Comparison of ENCODE assay signal across 15 cellular contexts in the genomic region with DNA sequence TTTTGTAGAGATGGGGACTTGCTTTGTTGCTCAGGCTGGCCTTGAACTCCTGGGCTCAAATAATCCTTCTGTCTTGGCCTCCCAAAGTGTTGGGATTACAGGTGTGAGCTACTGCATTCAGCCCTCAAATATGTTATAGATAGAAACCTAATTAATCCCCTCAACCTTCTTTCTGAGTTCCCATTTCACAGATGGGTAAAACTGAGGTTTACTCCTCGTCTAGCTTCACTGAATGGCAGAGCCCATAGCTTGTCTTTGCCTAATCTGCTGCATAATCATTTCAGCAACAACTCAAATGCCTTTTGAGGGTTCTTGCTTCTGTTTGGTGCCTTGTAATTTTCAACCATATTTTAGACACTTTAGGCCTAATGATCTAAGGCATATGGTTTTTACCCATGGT. TPM values are rescaled to one million over a fixed set of nuclear protein-coding genes. Genes with fewer than 3 reads are reported as not detected.
DNase-seq lines count a peak whose midpoint lies in the region; ATAC-seq and TF ChIP-seq lines count a peak whose summit lies in the region.
"Had no signal": no experiment of that assay in that cellular context is flagged by ENCODE, and none has a peak within 500 bp of the region (broad histone marks: within the 10 kb centered on the region; RNA-seq: fewer than 3 reads in every experiment).

No MANE protein-coding gene starts in this region.

- POLR2A ChIA-PET in CD8-positive, alpha-beta T cell (lab: Charles Lee) = interaction anchor here (0.7 to 1.7 kb wide), 2 partner anchors 79 to 148 kb away, joined by 3 read pairs; a partner anchor contains a TSS
- POLR2A ChIA-PET in T-cell (lab: Charles Lee) = no interaction called here

- no peak overlapping the region for H3K27ac ChIP-seq in CD8-positive, alpha-beta T cell (ENCODE audit: low read depth, low read length)

- no peaks in the 10 kb centered on the region for H3K9me3 ChIP-seq in CD8-positive, alpha-beta T cell (ENCODE audit: low read length)
- H3K9me3 ChIP-seq: BLaER1 treated with 17β-estradiol and CSF1 and Interleukin-3, amounts not matched to agents 10 nM and 100 nM; Caco-2 had no signal

- no peak overlapping the region for H3K4me3 Mint-ChIP-seq in activated T-cell treated with anti-CD3 and anti-CD28 coated beads, Interleukin-2, amount 50 U/mL, for 24 hours
- H3K4me3 Mint-ChIP-seq in CD8-positive, alpha-beta T cell = no peak overlapping the region
- no peak overlapping the region for H3K4me3 Mint-ChIP-seq in T-cell
- H3K4me3 Mint-ChIP-seq: B cell, GM23338, HFFc6, IgD-negative memory B cell had no signal

- no peak overlapping the region for H3K4me3 ChIP-seq in CD8-positive, alpha-beta T cell (ENCODE audit: low read depth, low read length)
- H3K4me3 ChIP-seq: BLaER1 treated with 17β-estradiol and CSF1 and Interleukin-3, amounts not matched to agents 10 nM and 100 nM; GM23338 had no signal

- intact Hi-C loops in CD8-positive, alpha-beta T cell (cut with DNase I, micrococcal nuclease) = no loop called here

- in situ Hi-C loops in GM13977 (cut with MboI; ENCODE audit: low pct_unique_long_range_greater_than_20kb, low sequenced_read_pairs, unreplicated experiment) = loop anchor here (25.0 kb wide), 2 partner anchors 214 to 339 kb away; a partner anchor contains a TSS

- no peaks in the 10 kb centered on the region for H3K27me3 Mint-ChIP-seq in activated T-cell treated with anti-CD3 and anti-CD28 coated beads, Interleukin-2, amount 50 U/mL, for 24 hours
- no peaks in the 10 kb centered on the region for H3K27me3 Mint-ChIP-seq in CD8-positive, alpha-beta T cell (ENCODE audit: low read depth)
- no peaks in the 10 kb centered on the region for H3K27me3 Mint-ChIP-seq in T-cell
- H3K27me3 Mint-ChIP-seq: B cell, IgD-negative memory B cell had no signal

- no peaks in the 10 kb centered on the region for H3K9me3 Mint-ChIP-seq in activated T-cell treated with anti-CD3 and anti-CD28 coated beads, Interleukin-2, amount 50 U/mL, for 24 hours
- H3K9me3 Mint-ChIP-seq in CD8-positive, alpha-beta T cell = no peaks in the 10 kb centered on the region
- no peaks in the 10 kb centered on the region for H3K9me3 Mint-ChIP-seq in T-cell
- H3K9me3 Mint-ChIP-seq: HFFc6, IgD-negative memory B cell had no signal

- no peaks in the 10 kb centered on the region for H3K4me1 ChIP-seq in CD8-positive, alpha-beta T cell (ENCODE audit: insufficient read depth, low read length)
- H3K4me1 ChIP-seq: Caco-2 had no signal

- CTCF ChIA-PET in CD8-positive, alpha-beta T cell (lab: Charles Lee) = interaction anchor here (1.1 kb wide), 2 partner anchors 8 to 12 kb away, joined by 3 read pairs; no protein-coding TSS in a partner anchor
- CTCF ChIA-PET in T-cell (lab: Charles Lee) = interaction anchor here in 1 of 2 donors (1.0 kb wide), 1 partner anchor 12 kb away, joined by 4 read pairs; no protein-coding TSS in a partner anchor

- DNase-seq in activated T-cell treated with anti-CD3 and anti-CD28 coated beads, Interleukin-2, amount 50 U/mL, for 24 hours = no peak
- DNase-seq in activated T-cell treated with anti-CD3 and anti-CD28 coated beads for 4 hours = no peak
- DNase-seq in CD8-positive, alpha-beta T cell = no peak
- DNase-seq in T-cell = no peak
- DNase-seq in NCI-H146 (lab: John Stamatoyannopoulos, UW) = no peak
- DNase-seq in GM13977 (ENCODE audit: low spot score) = no peak
- DNase-seq: Caco-2, DMS79, GDM1, HCEC 1CT, HFFc6 had no signal

- H3K36me3 Mint-ChIP-seq in activated T-cell treated with anti-CD3 and anti-CD28 coated beads, Interleukin-2, amount 50 U/mL, for 24 hours (ENCODE audit: low read depth) = peaks cover 81% of the 10 kb centered on the region
- H3K36me3 Mint-ChIP-seq in CD8-positive, alpha-beta T cell = peaks cover 73% of the 10 kb centered on the region
- peaks cover 45% of the 10 kb centered on the region for H3K36me3 Mint-ChIP-seq in T-cell

- peak overlapping the region; percentile 14 for H3K27ac Mint-ChIP-seq in activated T-cell treated with anti-CD3 and anti-CD28 coated beads, Interleukin-2, amount 50 U/mL, for 24 hours
- peak overlapping the region; percentile 22 for H3K27ac Mint-ChIP-seq in CD8-positive, alpha-beta T cell
- peak overlapping the region; percentile 15 to 22 for H3K27ac Mint-ChIP-seq in T-cell
- H3K27ac Mint-ChIP-seq: B cell, GM23338, HFFc6, IgD-negative memory B cell had no signal

- no peaks in the 10 kb centered on the region for H3K27me3 ChIP-seq in CD8-positive, alpha-beta T cell (ENCODE audit: insufficient read depth, low read length)
- H3K27me3 ChIP-seq: BLaER1 treated with 17β-estradiol and CSF1 and Interleukin-3, amounts not matched to agents 10 nM and 100 nM had no signal

- no peak for TF ChIP-seq CTCF in CD8-positive, alpha-beta T cell (IDR thresholded peaks at IDR 0.05)
- no peak for TF ChIP-seq CTCF in GM13977 (IDR thresholded peaks at IDR 0.05; ENCODE audit: extremely low read depth, insufficient read depth, missing control alignments)

- peaks cover 42% of the 10 kb centered on the region for H3K36me3 ChIP-seq in CD8-positive, alpha-beta T cell (ENCODE audit: insufficient read depth, low read length)

- H3K4me1 Mint-ChIP-seq in activated T-cell treated with anti-CD3 and anti-CD28 coated beads, Interleukin-2, amount 50 U/mL, for 24 hours (ENCODE audit: low read depth) = peaks cover 1% of the 10 kb centered on the region
- H3K4me1 Mint-ChIP-seq in CD8-positive, alpha-beta T cell (ENCODE audit: low read depth) = no peaks in the 10 kb centered on the region
- peaks cover 0 to 7% (median 0%) of the 10 kb centered on the region in 3 donors for H3K4me1 Mint-ChIP-seq in T-cell
- H3K4me1 Mint-ChIP-seq: B cell, GM23338 had no signal

- no peak for ATAC-seq in CD8-positive, alpha-beta T cell
- no peak for ATAC-seq in T-cell (replicated peaks in 1 of 4)
- ATAC-seq: GM23338 had no signal

RNA-seq across cellular contexts. Expression of a gene that starts 36.0 kb away (rescaled TPM):
- 1 to 10 TPM; 1.4 to 1.6 TPM for total RNA-seq in CD8-positive, alpha-beta T cell
- 1 to 10 TPM; 3.4 to 9.7 (median 3.7) TPM for total RNA-seq in T-cell
- total RNA-seq: B cell, Caco-2, GM23338 had no signal
